In genomic region chr2:850429-850828, GRCh38 we compare ENCODE assay signal across 30 cellular contexts.
"Had no signal": no experiment of that assay in that cellular context is flagged by ENCODE, and none has a peak within 500 bp of the region (broad histone marks: within the 10 kb centered on the region; RNA-seq: fewer than 3 reads in every experiment).

No MANE protein-coding gene starts in this region.

- H3K4me1 ChIP-seq: adrenal gland, breast epithelium, colonic mucosa, lower lobe of right lung, parathyroid adenoma, upper lobe of right lung had no signal

- H3K9me3 ChIP-seq: adrenal gland, breast epithelium, colonic mucosa, lower lobe of right lung, mucosa of descending colon, upper lobe of right lung had no signal

- H3K36me3 ChIP-seq: adrenal gland, breast epithelium, colonic mucosa, lower lobe of right lung, upper lobe of right lung had no signal

- DNase-seq: activated CD4-positive, alpha-beta memory T cell treated with anti-CD3 and anti-CD28 coated beads for 36 hours; activated CD4-positive, alpha-beta T cell treated with anti-CD3 and anti-CD28 coated beads for 48 hours; activated CD4-positive, CD25-positive, alpha-beta regulatory T cell; activated gamma-delta T cell treated with Interleukin-2 at 50 U/mL for 16 hours; activated T-cell treated with anti-CD3 and anti-CD28 coated beads for 4 hours; adrenal gland; colonic mucosa; dorsolateral prefrontal cortex; effector memory CD8-positive, alpha-beta T cell; glutamatergic neuron; immature natural killer cell; lower lobe of right lung; mesendoderm; mucosa of descending colon; nephron progenitor cell; right cardiac atrium; stimulated activated CD4-positive, alpha-beta T cell treated with anti-CD3 and anti-CD28 coated beads, Interleukin-12 subunit alpha, Interleukin-12 subunit beta, amount 100 ng/mL, for 4 hours; stimulated activated CD4-positive, alpha-beta T cell treated with anti-CD3 and anti-CD28 coated beads, Interleukin-4, amount 100 ng/mL, for 4 hours; stimulated activated naive CD8-positive, alpha-beta T cell treated with anti-CD3 and anti-CD28 coated beads, Interleukin-15, Interleukin-2, amounts not matched to agents 100 U/mL and 50 U/mL, for 24 hours; T1000; upper lobe of right lung had no signal

- H3K36me3 Mint-ChIP-seq: activated CD4-positive, alpha-beta memory T cell treated with anti-CD3 and anti-CD28 coated beads for 36 hours; activated naive CD4-positive, alpha-beta T cell treated with anti-CD3 and anti-CD28 coated beads, Interleukin-2, amount 50 U/mL, for 24 hours had no signal

- ATAC-seq: effector memory CD8-positive, alpha-beta T cell; esophagus mucosa; left lobe of liver; lower lobe of right lung; mucosa of descending colon; right cardiac atrium; stimulated activated naive CD8-positive, alpha-beta T cell treated with anti-CD3 and anti-CD28 coated beads, Interleukin-15, Interleukin-2, amounts not matched to agents 100 U/mL and 50 U/mL, for 24 hours; upper lobe of right lung had no signal

- H3K4me3 ChIP-seq: adrenal gland, breast epithelium, colonic mucosa, dorsolateral prefrontal cortex, hepatocyte, lower lobe of right lung, mucosa of descending colon, upper lobe of right lung had no signal

- H3K27me3 ChIP-seq: adrenal gland, breast epithelium, colonic mucosa, hepatocyte, upper lobe of right lung had no signal

- H3K27ac Mint-ChIP-seq: activated CD4-positive, alpha-beta memory T cell treated with anti-CD3 and anti-CD28 coated beads for 36 hours; activated naive CD4-positive, alpha-beta T cell treated with anti-CD3 and anti-CD28 coated beads, Interleukin-2, amount 50 U/mL, for 24 hours; effector memory CD8-positive, alpha-beta T cell; immature natural killer cell; nephron progenitor cell had no signal

- H3K4me3 Mint-ChIP-seq: activated CD4-positive, alpha-beta memory T cell treated with anti-CD3 and anti-CD28 coated beads for 36 hours; activated naive CD4-positive, alpha-beta T cell treated with anti-CD3 and anti-CD28 coated beads, Interleukin-2, amount 50 U/mL, for 24 hours; effector memory CD8-positive, alpha-beta T cell; immature natural killer cell; nephron progenitor cell had no signal

- H3K9me3 Mint-ChIP-seq: activated CD4-positive, alpha-beta memory T cell treated with anti-CD3 and anti-CD28 coated beads for 36 hours had no signal

- FAIRE-seq: astrocyte, endothelial cell of umbilical vein, frontal cortex had no signal

- H3K27ac ChIP-seq: adrenal gland, breast epithelium, colonic mucosa, dorsolateral prefrontal cortex, hepatocyte, lower lobe of right lung, parathyroid adenoma, upper lobe of right lung had no signal

- H3K27me3 Mint-ChIP-seq: activated CD4-positive, alpha-beta memory T cell treated with anti-CD3 and anti-CD28 coated beads for 36 hours; activated naive CD4-positive, alpha-beta T cell treated with anti-CD3 and anti-CD28 coated beads, Interleukin-2, amount 50 U/mL, for 24 hours had no signal
